1 cellular context compared by ENCODE assay signal in the genomic region with DNA sequence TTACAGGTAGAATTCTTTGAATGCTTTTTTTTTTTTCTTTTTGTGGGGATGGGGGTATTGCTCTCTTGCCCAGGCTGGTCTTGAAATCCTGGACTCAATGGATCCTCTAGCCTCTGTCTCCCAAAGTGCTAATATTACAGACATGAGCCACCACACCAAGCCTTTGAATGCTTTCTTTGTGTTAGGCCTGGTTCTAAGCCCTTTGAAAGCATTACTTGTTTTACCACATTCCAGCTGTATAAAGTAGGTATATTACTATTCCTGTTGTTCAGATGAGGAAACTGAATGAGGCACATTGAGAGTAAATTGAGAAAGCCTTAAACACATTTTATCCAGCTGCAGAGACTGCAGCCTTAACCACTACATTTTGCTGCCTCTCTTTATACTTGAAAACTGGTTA.
TF ChIP-seq lines count a peak whose summit lies in the region.

No MANE protein-coding gene starts in this region.

TF ChIP-seq in GM23338, 12 proteins besides CTCF, POLR2A, EP300 and RAD21 (continued from another document):
- TF ChIP-seq, protein P1, sequence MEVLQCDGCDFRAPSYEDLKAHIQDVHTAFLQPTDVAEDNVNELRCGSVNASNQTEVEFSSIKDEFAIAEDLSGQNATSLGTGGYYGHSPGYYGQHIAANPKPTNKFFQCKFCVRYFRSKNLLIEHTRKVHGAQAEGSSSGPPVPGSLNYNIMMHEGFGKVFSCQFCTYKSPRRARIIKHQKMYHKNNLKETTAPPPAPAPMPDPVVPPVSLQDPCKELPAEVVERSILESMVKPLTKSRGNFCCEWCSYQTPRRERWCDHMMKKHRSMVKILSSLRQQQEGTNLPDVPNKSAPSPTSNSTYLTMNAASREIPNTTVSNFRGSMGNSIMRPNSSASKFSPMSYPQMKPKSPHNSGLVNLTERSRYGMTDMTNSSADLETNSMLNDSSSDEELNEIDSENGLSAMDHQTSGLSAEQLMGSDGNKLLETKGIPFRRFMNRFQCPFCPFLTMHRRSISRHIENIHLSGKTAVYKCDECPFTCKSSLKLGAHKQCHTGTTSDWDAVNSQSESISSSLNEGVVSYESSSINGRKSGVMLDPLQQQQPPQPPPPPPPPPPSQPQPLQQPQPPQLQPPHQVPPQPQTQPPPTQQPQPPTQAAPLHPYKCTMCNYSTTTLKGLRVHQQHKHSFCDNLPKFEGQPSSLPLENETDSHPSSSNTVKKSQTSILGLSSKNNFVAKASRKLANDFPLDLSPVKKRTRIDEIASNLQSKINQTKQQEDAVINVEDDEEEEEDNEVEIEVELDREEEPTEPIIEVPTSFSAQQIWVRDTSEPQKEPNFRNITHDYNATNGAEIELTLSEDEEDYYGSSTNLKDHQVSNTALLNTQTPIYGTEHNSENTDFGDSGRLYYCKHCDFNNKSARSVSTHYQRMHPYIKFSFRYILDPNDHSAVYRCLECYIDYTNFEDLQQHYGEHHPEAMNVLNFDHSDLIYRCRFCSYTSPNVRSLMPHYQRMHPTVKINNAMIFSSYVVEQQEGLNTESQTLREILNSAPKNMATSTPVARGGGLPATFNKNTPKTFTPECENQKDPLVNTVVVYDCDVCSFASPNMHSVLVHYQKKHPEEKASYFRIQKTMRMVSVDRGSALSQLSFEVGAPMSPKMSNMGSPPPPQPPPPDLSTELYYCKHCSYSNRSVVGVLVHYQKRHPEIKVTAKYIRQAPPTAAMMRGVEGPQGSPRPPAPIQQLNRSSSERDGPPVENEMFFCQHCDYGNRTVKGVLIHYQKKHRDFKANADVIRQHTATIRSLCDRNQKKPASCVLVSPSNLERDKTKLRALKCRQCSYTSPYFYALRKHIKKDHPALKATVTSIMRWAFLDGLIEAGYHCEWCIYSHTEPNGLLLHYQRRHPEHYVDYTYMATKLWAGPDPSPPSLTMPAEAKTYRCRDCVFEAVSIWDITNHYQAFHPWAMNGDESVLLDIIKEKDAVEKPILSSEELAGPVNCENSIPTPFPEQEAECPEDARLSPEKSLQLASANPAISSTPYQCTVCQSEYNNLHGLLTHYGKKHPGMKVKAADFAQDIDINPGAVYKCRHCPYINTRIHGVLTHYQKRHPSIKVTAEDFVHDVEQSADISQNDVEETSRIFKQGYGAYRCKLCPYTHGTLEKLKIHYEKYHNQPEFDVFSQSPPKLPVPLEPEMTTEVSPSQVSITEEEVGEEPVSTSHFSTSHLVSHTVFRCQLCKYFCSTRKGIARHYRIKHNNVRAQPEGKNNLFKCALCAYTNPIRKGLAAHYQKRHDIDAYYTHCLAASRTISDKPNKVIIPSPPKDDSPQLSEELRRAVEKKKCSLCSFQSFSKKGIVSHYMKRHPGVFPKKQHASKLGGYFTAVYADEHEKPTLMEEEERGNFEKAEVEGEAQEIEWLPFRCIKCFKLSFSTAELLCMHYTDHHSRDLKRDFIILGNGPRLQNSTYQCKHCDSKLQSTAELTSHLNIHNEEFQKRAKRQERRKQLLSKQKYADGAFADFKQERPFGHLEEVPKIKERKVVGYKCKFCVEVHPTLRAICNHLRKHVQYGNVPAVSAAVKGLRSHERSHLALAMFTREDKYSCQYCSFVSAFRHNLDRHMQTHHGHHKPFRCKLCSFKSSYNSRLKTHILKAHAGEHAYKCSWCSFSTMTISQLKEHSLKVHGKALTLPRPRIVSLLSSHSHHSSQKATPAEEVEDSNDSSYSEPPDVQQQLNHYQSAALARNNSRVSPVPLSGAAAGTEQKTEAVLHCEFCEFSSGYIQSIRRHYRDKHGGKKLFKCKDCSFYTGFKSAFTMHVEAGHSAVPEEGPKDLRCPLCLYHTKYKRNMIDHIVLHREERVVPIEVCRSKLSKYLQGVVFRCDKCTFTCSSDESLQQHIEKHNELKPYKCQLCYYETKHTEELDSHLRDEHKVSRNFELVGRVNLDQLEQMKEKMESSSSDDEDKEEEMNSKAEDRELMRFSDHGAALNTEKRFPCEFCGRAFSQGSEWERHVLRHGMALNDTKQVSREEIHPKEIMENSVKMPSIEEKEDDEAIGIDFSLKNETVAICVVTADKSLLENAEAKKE (CRISPR knock-in tag; IDR thresholded peaks at IDR 0.05): no peak
